ENCODE assay signal across 8 cellular contexts in genomic region chr6:98832282-98833100, GRCh38. TPM values are rescaled to one million over a fixed set of nuclear protein-coding genes. Genes with fewer than 3 reads are reported as not detected.
DNase-seq lines count a peak whose midpoint lies in the region; ATAC-seq, FAIRE-seq and TF ChIP-seq lines count a peak whose summit lies in the region.

No MANE protein-coding gene starts in this region.

- H3K36me3 Mint-ChIP-seq in IgD-negative memory B cell (peaks cover 3% of the 10 kb centered on the region), brain (peaks cover 16% of the 10 kb centered on the region)

- H3K4me3 ChIP-seq in kidney (ENCODE audit: low read length in 2 of 2) (peak overlapping the region in 1 of 2 donors; percentile 71), stomach (peak overlapping the region; percentile 51 to 68 (median 62))

- TF ChIP-seq POLR2A in stomach (IDR thresholded peaks at IDR 0.05) = no peak

- peaks cover 46 to 100% (median 100%) of the 10 kb centered on the region in 3 donors for H3K27me3 ChIP-seq in stomach

- intact Hi-C loops in kidney (cut with DNase I) = no loop called here
- intact Hi-C loops in stomach (cut with DNase I; ENCODE audit: low total_unique reads) = no loop called here

- DNase-seq in COR-L47 (lab: John Stamatoyannopoulos, UW) (peak; percentile 51), kidney (peak; percentile 71), stomach (no peak), NOMO-1 treated with dmso at 0.1 percent for 144 hours (lab: John Stamatoyannopoulos, UW; ENCODE audit: unreplicated experiment) (no peak)

- H3K27ac ChIP-seq in kidney (ENCODE audit: low read depth in 2 of 2, low read length in 2 of 2) = no peak overlapping the region
- no peak overlapping the region for H3K27ac ChIP-seq in stomach

- no peaks in the 10 kb centered on the region for H3K36me3 ChIP-seq in kidney (ENCODE audit: control insufficient read depth in 1 of 2, insufficient read depth in 2 of 2, low read length in 2 of 2)
- H3K36me3 ChIP-seq in stomach = no peaks in the 10 kb centered on the region

- H3K9me3 ChIP-seq in kidney (ENCODE audit: control insufficient read depth in 1 of 2, low read length in 2 of 2) = no peaks in the 10 kb centered on the region
- no peaks in the 10 kb centered on the region for H3K9me3 ChIP-seq in stomach

- H3K4me1 Mint-ChIP-seq in IgD-negative memory B cell (peaks cover 23 to 43% (median 34%) of the 10 kb centered on the region in 3 donors), brain (peaks cover 45% of the 10 kb centered on the region)

- no peak for FAIRE-seq in kidney (lab: Jason Lieb, UNC)

- H3K9ac ChIP-seq in kidney (ENCODE audit: low read length in 2 of 2) = no peak overlapping the region

- ATAC-seq in HG03095 (IDR thresholded peaks at IDR 0.05; ENCODE audit: unreplicated experiment) = no peak
- no peak for ATAC-seq in HG03521 (IDR thresholded peaks at IDR 0.05; ENCODE audit: unreplicated experiment)

- H3K4me3 Mint-ChIP-seq in IgD-negative memory B cell (peak overlapping the region; percentile 67 to 98 (median 94)), brain (peak overlapping the region; percentile 93 to 97 (median 93))

- 4 to 8% (median 4%) methylated on average over 38 to 61 of the region's 61 CpGs for WGBS in stomach, 5 donors

- H3K9me3 Mint-ChIP-seq in IgD-negative memory B cell (peaks cover 0 to 14% (median 0%) of the 10 kb centered on the region in 3 donors), brain (peaks cover 0 to 15% (median 0%) of the 10 kb centered on the region in 5 experiments)

- peak overlapping the region; percentile 85 to 93 (median 87) for H3K27ac Mint-ChIP-seq in IgD-negative memory B cell
- peak overlapping the region; percentile 98 to 100 (median 99) for H3K27ac Mint-ChIP-seq in brain

- no peak for TF ChIP-seq CTCF in brain (conservative IDR thresholded peaks at IDR 0.05)
- no peak for TF ChIP-seq CTCF in kidney (IDR thresholded peaks at IDR 0.05; ENCODE audit: borderline replicate concordance, extremely low read depth, insufficient read depth)
- TF ChIP-seq CTCF in stomach (IDR thresholded peaks at IDR 0.05) = no peak

- H3K4me1 ChIP-seq in kidney (ENCODE audit: control insufficient read depth in 1 of 2, insufficient read depth in 1 of 2, low read depth in 1 of 2, low read length in 2 of 2) (peaks cover 4 to 19% of the 10 kb centered on the region in 2 donors), stomach (peaks cover 57 to 77% (median 61%) of the 10 kb centered on the region in 4 donors)

- TF ChIP-seq EP300 in stomach (IDR thresholded peaks at IDR 0.05) = no peak

- H3K27me3 Mint-ChIP-seq in IgD-negative memory B cell (peaks cover 64% of the 10 kb centered on the region), brain (peaks cover 46% of the 10 kb centered on the region)

RNA-seq across cellular contexts. Expression of gene POU3F2, which starts 1.9 kb away (rescaled TPM):
- polyA plus RNA-seq in IgD-negative memory B cell = not detected
- 9.1 TPM for polyA plus RNA-seq in brain (ENCODE audit: insufficient read depth, low read depth, low replicate concordance)
- not detected for total RNA-seq in kidney
- polyA plus RNA-seq in kidney (ENCODE audit: insufficient read depth, low read depth, low replicate concordance) = not detected
- under 1 TPM in 1 of 5 donors, not detected in 4; under 0.01 TPM for total RNA-seq in stomach
- not detected for polyA plus RNA-seq in stomach

Comparison
In these comparisons a context has a peak if more than half of its experiments do, and no peak if none do; other contexts are left out.
1. DNase-seq: peak in COR-L47 (single experiment) and kidney (single experiment); none in stomach (single experiment) and NOMO-1 treated with dmso at 0.1 percent for 144 hours (single experiment).